In the genomic region with DNA sequence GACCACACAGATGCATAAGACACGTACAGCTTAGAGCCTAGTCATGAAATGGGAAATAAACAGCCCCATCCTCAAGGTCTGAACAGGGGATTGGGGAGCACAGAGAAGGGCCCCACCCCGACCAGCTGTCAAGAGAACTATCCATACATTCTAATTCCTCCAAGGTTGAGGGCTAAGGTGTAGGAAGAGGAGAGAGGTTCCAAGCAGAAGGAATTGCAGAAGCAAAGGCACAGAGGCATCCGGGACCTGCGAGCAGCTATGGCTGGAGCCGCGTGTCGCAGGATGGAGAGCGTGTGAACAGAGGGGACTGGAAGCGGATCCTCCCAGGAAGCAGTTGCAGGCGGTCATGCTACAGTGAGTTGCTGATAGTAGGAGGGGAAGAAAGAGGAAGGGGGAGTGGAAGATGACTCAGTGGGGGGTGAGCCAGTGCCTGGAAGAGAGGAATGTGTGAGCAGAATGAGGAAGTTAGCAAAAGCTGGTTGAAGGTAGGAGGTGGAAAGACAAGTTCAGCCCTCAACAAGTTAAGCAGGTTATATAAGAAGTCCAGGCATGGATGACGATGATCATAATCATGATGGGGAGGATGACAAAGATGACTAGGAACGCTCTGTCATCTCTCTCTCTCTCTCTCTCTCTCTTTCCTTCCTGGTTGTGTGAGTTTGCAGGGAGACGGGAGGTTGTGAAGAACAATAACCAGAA, we compare ENCODE assay signal across 1 cellular context.
TF ChIP-seq lines count a peak whose summit lies in the region.

No MANE protein-coding gene starts in this region.

TF ChIP-seq in K562, 482 proteins besides CTCF, POLR2A, EP300 and RAD21 (continued from another document and continues in another):
- TF ChIP-seq ZNF316 (IDR thresholded peaks at IDR 0.05) = peak; percentile 81
- TF ChIP-seq, protein P1, sequence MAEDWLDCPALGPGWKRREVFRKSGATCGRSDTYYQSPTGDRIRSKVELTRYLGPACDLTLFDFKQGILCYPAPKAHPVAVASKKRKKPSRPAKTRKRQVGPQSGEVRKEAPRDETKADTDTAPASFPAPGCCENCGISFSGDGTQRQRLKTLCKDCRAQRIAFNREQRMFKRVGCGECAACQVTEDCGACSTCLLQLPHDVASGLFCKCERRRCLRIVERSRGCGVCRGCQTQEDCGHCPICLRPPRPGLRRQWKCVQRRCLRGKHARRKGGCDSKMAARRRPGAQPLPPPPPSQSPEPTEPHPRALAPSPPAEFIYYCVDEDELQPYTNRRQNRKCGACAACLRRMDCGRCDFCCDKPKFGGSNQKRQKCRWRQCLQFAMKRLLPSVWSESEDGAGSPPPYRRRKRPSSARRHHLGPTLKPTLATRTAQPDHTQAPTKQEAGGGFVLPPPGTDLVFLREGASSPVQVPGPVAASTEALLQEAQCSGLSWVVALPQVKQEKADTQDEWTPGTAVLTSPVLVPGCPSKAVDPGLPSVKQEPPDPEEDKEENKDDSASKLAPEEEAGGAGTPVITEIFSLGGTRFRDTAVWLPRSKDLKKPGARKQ (CRISPR knock-in tag; IDR thresholded peaks at IDR 0.05) = no peak
- TF ChIP-seq JUND (IDR thresholded peaks at IDR 0.05; ENCODE audit: borderline replicate concordance, low read depth, low read length) = peak; percentile 99
- TF ChIP-seq JUND (tag; IDR thresholded peaks at IDR 0.05; ENCODE audit: borderline replicate concordance, low read depth, low read length) = peak; percentile 98
- no peak for TF ChIP-seq SETDB1 (IDR thresholded peaks at IDR 0.05; ENCODE audit: low read length)
- TF ChIP-seq NFYB (IDR thresholded peaks at IDR 0.05; ENCODE audit: extremely low read depth, insufficient read length) = no peak
- TF ChIP-seq ELF2 (CRISPR knock-in tag; IDR thresholded peaks at IDR 0.05) = 0 out of 2 replicates have a peak, but pooled peaks have one; percentile 36
- no peak for TF ChIP-seq ZNF407 (IDR thresholded peaks at IDR 0.05; ENCODE audit: low read depth)
- peak; percentile 87 for TF ChIP-seq LEF1 (IDR thresholded peaks at IDR 0.05)
- peak; percentile 89; the same call in 1 of the 2 replicates for TF ChIP-seq STAT6 (CRISPR knock-in tag; IDR thresholded peaks at IDR 0.05)
- no peak for TF ChIP-seq SMAD3 (CRISPR knock-in tag; conservative IDR thresholded peaks at IDR 0.05)
- TF ChIP-seq ZNF197 (CRISPR knock-in tag; IDR thresholded peaks at IDR 0.05; ENCODE audit: low read depth) = 0 out of 2 replicates have a peak, but pooled peaks have one; percentile 9
- TF ChIP-seq, protein P2, sequence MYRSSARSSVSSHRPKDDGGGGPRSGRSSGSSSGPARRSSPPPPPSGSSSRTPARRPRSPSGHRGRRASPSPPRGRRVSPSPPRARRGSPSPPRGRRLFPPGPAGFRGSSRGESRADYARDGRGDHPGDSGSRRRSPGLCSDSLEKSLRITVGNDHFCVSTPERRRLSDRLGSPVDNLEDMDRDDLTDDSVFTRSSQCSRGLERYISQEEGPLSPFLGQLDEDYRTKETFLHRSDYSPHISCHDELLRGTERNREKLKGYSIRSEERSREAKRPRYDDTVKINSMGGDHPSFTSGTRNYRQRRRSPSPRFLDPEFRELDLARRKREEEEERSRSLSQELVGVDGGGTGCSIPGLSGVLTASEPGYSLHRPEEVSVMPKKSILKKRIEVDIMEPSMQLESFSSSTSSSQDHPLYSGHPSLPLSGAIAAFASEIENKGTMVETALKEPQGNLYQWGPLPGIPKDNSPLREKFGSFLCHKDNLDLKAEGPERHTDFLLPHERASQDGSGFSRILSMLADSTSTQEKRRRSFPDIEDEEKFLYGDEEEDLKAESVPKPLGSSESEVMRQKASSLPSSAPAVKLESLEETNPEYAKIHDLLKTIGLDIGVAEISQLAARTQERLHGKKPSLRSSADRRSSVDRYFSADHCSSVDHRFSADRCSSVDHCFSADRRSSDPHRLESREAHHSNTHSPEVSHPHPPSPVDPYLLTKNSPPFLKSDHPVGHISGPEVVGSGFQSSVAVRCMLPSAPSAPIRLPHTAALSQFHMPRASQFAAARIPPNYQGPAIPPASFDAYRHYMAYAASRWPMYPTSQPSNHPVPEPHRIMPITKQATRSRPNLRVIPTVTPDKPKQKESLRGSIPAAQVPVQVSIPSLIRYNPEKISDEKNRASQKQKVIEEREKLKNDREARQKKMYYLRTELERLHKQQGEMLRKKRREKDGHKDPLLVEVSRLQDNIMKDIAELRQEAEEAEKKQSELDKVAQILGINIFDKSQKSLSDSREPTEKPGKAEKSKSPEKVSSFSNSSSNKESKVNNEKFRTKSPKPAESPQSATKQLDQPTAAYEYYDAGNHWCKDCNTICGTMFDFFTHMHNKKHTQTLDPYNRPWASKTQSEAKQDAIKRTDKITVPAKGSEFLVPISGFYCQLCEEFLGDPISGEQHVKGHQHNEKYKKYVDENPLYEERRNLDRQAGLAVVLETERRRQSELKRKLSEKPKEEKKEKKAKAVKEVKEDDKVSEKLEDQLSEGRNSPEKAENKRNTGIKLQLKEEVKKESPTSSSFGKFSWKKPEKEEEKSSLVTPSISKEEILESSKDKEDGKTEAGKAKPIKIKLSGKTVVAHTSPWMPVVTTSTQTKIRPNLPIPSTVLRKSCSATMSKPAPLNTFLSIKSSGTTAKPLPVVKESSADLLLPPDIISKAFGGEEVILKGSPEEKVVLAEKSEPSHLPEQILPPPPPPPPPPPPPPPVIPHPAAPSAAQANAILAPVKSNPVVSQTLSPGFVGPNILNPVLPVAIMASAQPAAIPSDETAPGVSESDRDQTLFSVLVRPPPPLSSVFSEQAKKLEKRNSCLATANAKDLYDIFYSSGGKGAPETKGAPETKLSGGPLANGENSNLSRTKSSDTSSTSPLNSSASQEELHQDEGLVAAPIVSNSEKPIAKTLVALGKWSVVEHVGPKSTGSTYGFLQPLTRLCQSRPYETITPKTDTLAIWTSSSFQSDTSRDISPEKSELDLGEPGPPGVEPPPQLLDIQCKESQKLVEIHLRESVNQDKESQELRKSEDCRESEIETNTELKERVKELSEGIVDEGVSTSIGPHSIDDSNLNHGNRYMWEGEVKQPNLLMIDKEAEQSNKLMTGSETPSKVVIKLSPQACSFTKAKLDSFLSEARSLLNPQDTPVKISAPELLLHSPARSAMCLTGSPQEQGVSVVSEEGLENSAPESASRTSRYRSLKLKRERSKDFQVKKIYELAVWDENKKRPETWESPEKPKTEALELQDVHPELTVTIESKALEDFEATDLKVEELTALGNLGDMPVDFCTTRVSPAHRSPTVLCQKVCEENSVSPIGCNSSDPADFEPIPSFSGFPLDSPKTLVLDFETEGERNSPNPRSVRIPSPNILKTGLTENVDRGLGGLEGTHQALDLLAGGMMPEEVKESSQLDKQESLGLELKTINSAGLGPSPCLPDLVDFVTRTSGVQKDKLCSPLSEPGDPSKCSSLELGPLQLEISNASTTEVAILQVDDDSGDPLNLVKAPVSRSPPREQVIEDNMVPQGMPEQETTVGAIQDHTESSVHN (IDR thresholded peaks at IDR 0.05; ENCODE audit: borderline replicate concordance in 1 of 2, low read depth in 1 of 2) = peak in 1 of 2 experiments; percentile 88; a peak in 2 of 4 replicates
- no peak for TF ChIP-seq RBM25 (IDR thresholded peaks at IDR 0.05; ENCODE audit: low read depth, low read length, severe bottlenecking)
- TF ChIP-seq, protein P3, sequence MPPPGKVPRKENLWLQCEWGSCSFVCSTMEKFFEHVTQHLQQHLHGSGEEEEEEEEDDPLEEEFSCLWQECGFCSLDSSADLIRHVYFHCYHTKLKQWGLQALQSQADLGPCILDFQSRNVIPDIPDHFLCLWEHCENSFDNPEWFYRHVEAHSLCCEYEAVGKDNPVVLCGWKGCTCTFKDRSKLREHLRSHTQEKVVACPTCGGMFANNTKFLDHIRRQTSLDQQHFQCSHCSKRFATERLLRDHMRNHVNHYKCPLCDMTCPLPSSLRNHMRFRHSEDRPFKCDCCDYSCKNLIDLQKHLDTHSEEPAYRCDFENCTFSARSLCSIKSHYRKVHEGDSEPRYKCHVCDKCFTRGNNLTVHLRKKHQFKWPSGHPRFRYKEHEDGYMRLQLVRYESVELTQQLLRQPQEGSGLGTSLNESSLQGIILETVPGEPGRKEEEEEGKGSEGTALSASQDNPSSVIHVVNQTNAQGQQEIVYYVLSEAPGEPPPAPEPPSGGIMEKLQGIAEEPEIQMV (tag; conservative IDR thresholded peaks at IDR 0.05; ENCODE audit: low read depth) = no peak
- TF ChIP-seq, protein P4, sequence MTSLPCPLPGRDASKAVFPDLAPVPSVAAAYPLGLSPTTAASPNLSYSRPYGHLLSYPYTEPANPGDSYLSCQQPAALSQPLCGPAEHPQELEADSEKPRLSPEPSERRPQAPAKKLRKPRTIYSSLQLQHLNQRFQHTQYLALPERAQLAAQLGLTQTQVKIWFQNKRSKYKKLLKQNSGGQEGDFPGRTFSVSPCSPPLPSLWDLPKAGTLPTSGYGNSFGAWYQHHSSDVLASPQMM (CRISPR knock-in tag; IDR thresholded peaks at IDR 0.05) = no peak
- TF ChIP-seq SNRNP70 (optimal IDR thresholded peaks at IDR 0.05; ENCODE audit: low read depth, low read length) = no peak
- no peak for TF ChIP-seq TCFL5 (CRISPR knock-in tag; conservative IDR thresholded peaks at IDR 0.05)
- TF ChIP-seq, protein P5, sequence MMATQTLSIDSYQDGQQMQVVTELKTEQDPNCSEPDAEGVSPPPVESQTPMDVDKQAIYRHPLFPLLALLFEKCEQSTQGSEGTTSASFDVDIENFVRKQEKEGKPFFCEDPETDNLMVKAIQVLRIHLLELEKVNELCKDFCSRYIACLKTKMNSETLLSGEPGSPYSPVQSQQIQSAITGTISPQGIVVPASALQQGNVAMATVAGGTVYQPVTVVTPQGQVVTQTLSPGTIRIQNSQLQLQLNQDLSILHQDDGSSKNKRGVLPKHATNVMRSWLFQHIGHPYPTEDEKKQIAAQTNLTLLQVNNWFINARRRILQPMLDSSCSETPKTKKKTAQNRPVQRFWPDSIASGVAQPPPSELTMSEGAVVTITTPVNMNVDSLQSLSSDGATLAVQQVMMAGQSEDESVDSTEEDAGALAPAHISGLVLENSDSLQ (IDR thresholded peaks at IDR 0.05) = no peak; the same call in 1 of the 2 replicates
- no peak for TF ChIP-seq SRSF9 (IDR thresholded peaks at IDR 0.05; ENCODE audit: borderline replicate concordance, low read depth, low read length)
- no peak; the same call in 1 of the 2 replicates for TF ChIP-seq RB1 (IDR thresholded peaks at IDR 0.05; ENCODE audit: low read depth)
- TF ChIP-seq FOXA3 (CRISPR knock-in tag; conservative IDR thresholded peaks at IDR 0.05 in 1 of 2, IDR thresholded peaks at IDR 0.05 in 1 of 2) = no peak
- TF ChIP-seq STAG1 (CRISPR knock-in tag; IDR thresholded peaks at IDR 0.05; ENCODE audit: borderline replicate concordance) = no peak
